11 cellular contexts compared by ENCODE assay signal in genomic region chr5:163489055-163489744, GRCh38. TPM values are rescaled to one million over a fixed set of nuclear protein-coding genes. Genes with fewer than 3 reads are reported as not detected.
DNase-seq lines count a peak whose midpoint lies in the region; ATAC-seq, FAIRE-seq and TF ChIP-seq lines count a peak whose summit lies in the region.
"Had no signal": no experiment of that assay in that cellular context is flagged by ENCODE, and none has a peak within 500 bp of the region (broad histone marks: within the 10 kb centered on the region; RNA-seq: fewer than 3 reads in every experiment).

No MANE protein-coding gene starts in this region.

- peak; percentile 41 for ATAC-seq in GM18502 (IDR thresholded peaks at IDR 0.05; ENCODE audit: poor library complexity, unreplicated experiment)
- peak; percentile 52; the same call in 1 of the 3 replicates for ATAC-seq in RWPE2 (ENCODE audit: low read depth)
- ATAC-seq in foreskin keratinocyte = peak; percentile 78
- ATAC-seq in activated T-cell treated with anti-CD3 and anti-CD28 coated beads, Interleukin-2, amount 50 U/mL, for 72 hours (replicated peaks in 1 of 2) = no peak

- no peaks in the 10 kb centered on the region for H3K9me3 Mint-ChIP-seq in activated T-cell treated with anti-CD3 and anti-CD28 coated beads, Interleukin-2, amount 50 U/mL, for 72 hours

- TF ChIP-seq CTCF in RWPE2 (IDR thresholded peaks at IDR 0.05; ENCODE audit: poor library complexity, severe bottlenecking) = peak; percentile 41
- peak; percentile 50 for TF ChIP-seq CTCF in foreskin keratinocyte (conservative IDR thresholded peaks at IDR 0.05)
- no peak for TF ChIP-seq CTCF in Peyer's patch (IDR thresholded peaks at IDR 0.05)

- DNase-seq in ACHN (peak; percentile 47), RWPE2 (ENCODE audit: low spot score) (no peak), foreskin keratinocyte (peak in 1 of 2 donors; percentile 28), Peyer's patch (no peak), GM19239 (ENCODE audit: insufficient read length, low spot score) (no peak)
- DNase-seq in activated T-cell treated with anti-CD3 and anti-CD28 coated beads, Interleukin-2, amount 50 U/mL, for 72 hours = no peak
- no peak for DNase-seq in activated T-cell treated with anti-CD3 and anti-CD28 coated beads, Interleukin-2, amount 50 U/mL, for 1 hour
- DNase-seq: DMS79 treated with DMSO at 0.1 percent for 48 hours had no signal

- H3K36me3 Mint-ChIP-seq in activated T-cell treated with anti-CD3 and anti-CD28 coated beads, Interleukin-2, amount 50 U/mL, for 72 hours (ENCODE audit: insufficient read depth in 2 of 2) = peaks cover 16 to 38% of the 10 kb centered on the region in 2 donors

- H3K4me1 Mint-ChIP-seq in activated T-cell treated with anti-CD3 and anti-CD28 coated beads, Interleukin-2, amount 50 U/mL, for 72 hours (ENCODE audit: low read depth) = no peaks in the 10 kb centered on the region

- no peak overlapping the region for H3K27ac ChIP-seq in RWPE2 (ENCODE audit: poor library complexity, severe bottlenecking)
- H3K27ac ChIP-seq in foreskin keratinocyte = no peak overlapping the region
- H3K27ac ChIP-seq in Peyer's patch = no peak overlapping the region
- H3K27ac ChIP-seq: neutrophil had no signal

- in situ Hi-C loops in ACHN (cut with HindIII; ENCODE audit: low pct_ligation_motif_present, low pct_unique_long_range_greater_than_20kb, low sequenced_read_pairs) = no loop called here

- H3K27me3 ChIP-seq in RWPE2 (ENCODE audit: insufficient read depth, poor library complexity, severe bottlenecking) = no peaks in the 10 kb centered on the region
- no peaks in the 10 kb centered on the region for H3K27me3 ChIP-seq in foreskin keratinocyte
- H3K27me3 ChIP-seq in Peyer's patch = no peaks in the 10 kb centered on the region
- H3K27me3 ChIP-seq: neutrophil had no signal

- H3K4me3 Mint-ChIP-seq in activated T-cell treated with anti-CD3 and anti-CD28 coated beads, Interleukin-2, amount 50 U/mL, for 72 hours = no peak overlapping the region

- H3K4me3 ChIP-seq in RWPE2 (ENCODE audit: severe bottlenecking) (no peak overlapping the region), Peyer's patch (no peak overlapping the region)

- TF ChIP-seq POLR2A in Peyer's patch (IDR thresholded peaks at IDR 0.05) = no peak

- H3K27me3 Mint-ChIP-seq in activated T-cell treated with anti-CD3 and anti-CD28 coated beads, Interleukin-2, amount 50 U/mL, for 72 hours (ENCODE audit: low read depth) = no peaks in the 10 kb centered on the region

- H3K9me3 ChIP-seq in RWPE2 (ENCODE audit: severe bottlenecking) = no peaks in the 10 kb centered on the region
- H3K9me3 ChIP-seq in Peyer's patch = no peaks in the 10 kb centered on the region
- H3K9me3 ChIP-seq: neutrophil had no signal

- no peak overlapping the region for H3K27ac Mint-ChIP-seq in activated T-cell treated with anti-CD3 and anti-CD28 coated beads, Interleukin-2, amount 50 U/mL, for 72 hours

- H3K36me3 ChIP-seq in RWPE2 (ENCODE audit: low read depth) (peaks cover 84% of the 10 kb centered on the region), Peyer's patch (no peaks in the 10 kb centered on the region)

- FAIRE-seq in GM19239 (lab: Jason Lieb, UNC) = no peak
- FAIRE-seq: endothelial cell of umbilical vein had no signal

- H3K4me1 ChIP-seq in RWPE2 (ENCODE audit: insufficient read depth, poor library complexity, severe bottlenecking) (no peaks in the 10 kb centered on the region), foreskin keratinocyte (no peaks in the 10 kb centered on the region), Peyer's patch (no peaks in the 10 kb centered on the region)

RNA-seq across cellular contexts. Expression of gene MAT2B, which starts 16.2 kb away (rescaled TPM):
- total RNA-seq in foreskin keratinocyte (61.2 and 63.7 TPM in 2 replicates), Peyer's patch (10 to 100 TPM; 34.6 to 65.3 (median 51.1) TPM)
- polyA plus RNA-seq in foreskin keratinocyte = 38.8 and 44.8 TPM in 2 replicates
- total RNA-seq in activated T-cell treated with anti-CD3 and anti-CD28 coated beads, Interleukin-2, amount 50 U/mL, for 72 hours = 100 to 1,000 TPM; 103 to 121 TPM

RNA-seq across cellular contexts. Expression of gene HMMR, which starts 28.8 kb away (rescaled TPM):
- total RNA-seq in foreskin keratinocyte (31.0 and 53.7 TPM in 2 replicates), Peyer's patch (1 to 10 TPM; 1.1 to 3.3 (median 1.9) TPM)
- polyA plus RNA-seq in foreskin keratinocyte = 11.6 and 21.1 TPM in 2 replicates
- total RNA-seq in activated T-cell treated with anti-CD3 and anti-CD28 coated beads, Interleukin-2, amount 50 U/mL, for 72 hours = 10 to 100 TPM; 87.2 to 88.1 TPM

RNA-seq across cellular contexts. Expression of gene NUDCD2, which starts 29.3 kb away (rescaled TPM):
- total RNA-seq in foreskin keratinocyte = 23.8 and 24.7 TPM in 2 replicates
- polyA plus RNA-seq in foreskin keratinocyte = 20.9 and 26.4 TPM in 2 replicates
- 1 to 10 TPM; 2.5 to 4.7 (median 3.4) TPM for total RNA-seq in Peyer's patch
- total RNA-seq in activated T-cell treated with anti-CD3 and anti-CD28 coated beads, Interleukin-2, amount 50 U/mL, for 72 hours = 10 to 100 TPM; 50.2 to 58.0 TPM

RNA-seq across cellular contexts. Expression of gene CCNG1, which starts 51.8 kb away (rescaled TPM):
- total RNA-seq in foreskin keratinocyte = 76.7 and 79.8 TPM in 2 replicates
- 61.6 and 65.6 TPM in 2 replicates for polyA plus RNA-seq in foreskin keratinocyte
- 100 to 1,000 TPM; 213 to 306 (median 246) TPM for total RNA-seq in Peyer's patch
- 100 to 1,000 TPM; 236 to 261 TPM for total RNA-seq in activated T-cell treated with anti-CD3 and anti-CD28 coated beads, Interleukin-2, amount 50 U/mL, for 72 hours

Comparison
In these comparisons a context has a peak if more than half of its experiments do, and no peak if none do; other contexts are left out.
1. ATAC-seq: peak in GM18502 (single experiment), RWPE2 (single experiment) and foreskin keratinocyte (single experiment); none in activated T-cell treated with anti-CD3 and anti-CD28 coated beads, Interleukin-2, amount 50 U/mL, for 72 hours (0 of 2).
2. CTCF ChIP-seq: peak in RWPE2 (single experiment) and foreskin keratinocyte (single experiment); none in Peyer's patch (0 of 6).